8 cellular contexts compared by ENCODE assay signal in the genomic region with DNA sequence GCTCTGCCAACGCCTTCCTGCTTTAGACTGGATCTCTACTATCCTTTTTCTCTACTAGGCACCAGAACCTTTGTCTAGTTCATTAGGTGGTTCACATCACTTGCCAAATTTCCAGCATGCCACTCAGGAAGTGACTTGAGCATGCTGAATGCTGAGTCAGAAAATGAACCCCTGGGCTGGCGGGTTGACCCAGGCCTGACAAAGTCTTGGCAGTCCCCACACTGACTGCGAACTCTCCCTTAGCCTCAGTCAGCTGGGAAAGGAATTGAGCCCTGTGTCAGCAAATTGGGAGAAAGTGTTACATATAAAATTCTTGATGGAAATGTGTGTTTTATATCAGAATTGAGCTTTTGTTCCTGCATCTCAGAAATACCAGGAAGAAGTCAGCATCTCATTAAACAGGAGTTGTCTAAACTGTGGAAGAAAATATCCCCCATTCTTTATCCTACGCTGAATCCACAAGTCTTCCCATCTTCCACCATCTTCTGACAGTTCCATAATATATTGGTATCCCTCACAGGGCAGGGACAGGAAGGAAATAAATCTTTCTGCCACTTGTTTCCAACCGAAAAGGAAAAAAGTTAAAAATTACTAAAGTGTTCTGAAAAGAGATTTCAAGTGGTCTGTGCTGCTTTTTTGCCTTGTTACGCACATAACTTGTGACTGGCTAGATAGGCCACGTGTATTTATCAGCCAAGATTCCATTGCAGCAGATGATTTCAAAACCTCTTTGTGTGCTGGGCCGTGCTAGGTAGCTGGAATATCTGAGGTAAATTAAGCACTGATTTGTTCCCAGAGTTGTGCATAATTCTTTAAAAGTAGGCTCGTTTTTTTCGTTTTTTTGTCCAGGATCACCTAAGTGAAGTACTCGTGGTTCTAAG. TPM values are rescaled to one million over a fixed set of nuclear protein-coding genes. Genes with fewer than 3 reads are reported as not detected.
DNase-seq lines count a peak whose midpoint lies in the region; ATAC-seq and TF ChIP-seq lines count a peak whose summit lies in the region.

No MANE protein-coding gene starts in this region.

- no peak overlapping the region for H3K4me3 ChIP-seq in brain microvascular endothelial cell (ENCODE audit: low read depth, low read length)

- H3K36me3 ChIP-seq in brain microvascular endothelial cell (replicated peaks), result peaks cover 6% of the 10 kb centered on the region

- H3K27ac ChIP-seq in brain microvascular endothelial cell, result peak overlapping the region; percentile 47

- no peak for ATAC-seq in HG03469 (IDR thresholded peaks at IDR 0.05; ENCODE audit: unreplicated experiment)
- ATAC-seq in GM18517 (IDR thresholded peaks at IDR 0.05; ENCODE audit: unreplicated experiment), result no peak

- DNase-seq in A172 (ENCODE audit: low spot score) (peak; percentile 89), HS-27A (ENCODE audit: low read depth) (peak; percentile 38), brain microvascular endothelial cell (peak; percentile 53), medulla oblongata (ENCODE audit: extremely low spot score) (peak; percentile 64), amniotic stem cell (lab: John Stamatoyannopoulos, UW) (no peak)
- no peak for DNase-seq in activated T-cell treated with anti-CD3 and anti-CD28 coated beads, Interleukin-2, amount 50 U/mL, for 48 hours

- no peaks in the 10 kb centered on the region for H3K27me3 ChIP-seq in brain microvascular endothelial cell (replicated peaks)

- no peak for TF ChIP-seq CTCF in brain microvascular endothelial cell (IDR thresholded peaks at IDR 0.05; ENCODE audit: low read depth, low read length, missing control alignments)

- in situ Hi-C loops in brain microvascular endothelial cell (cut with HindIII; ENCODE audit: low pct_ligation_motif_present, low sequenced_read_pairs), result no loop called here

RNA-seq across cellular contexts. Expression of gene SLC12A3, which starts 16.7 kb away (rescaled TPM):
- total RNA-seq in A172 (2014; rRNA removed; shearing (Covaris generic)), result not detected in 2 replicates

Comparison
In these comparisons a context has a peak if more than half of its experiments do, and no peak if none do; other contexts are left out.
1. DNase-seq: peak in A172 (single experiment), HS-27A (single experiment), brain microvascular endothelial cell (single experiment) and medulla oblongata (single experiment); none in amniotic stem cell (single experiment) and activated T-cell treated with anti-CD3 and anti-CD28 coated beads, Interleukin-2, amount 50 U/mL, for 48 hours (0 of 2).